Comparison of ENCODE assay signal across 26 cellular contexts in the genomic region with DNA sequence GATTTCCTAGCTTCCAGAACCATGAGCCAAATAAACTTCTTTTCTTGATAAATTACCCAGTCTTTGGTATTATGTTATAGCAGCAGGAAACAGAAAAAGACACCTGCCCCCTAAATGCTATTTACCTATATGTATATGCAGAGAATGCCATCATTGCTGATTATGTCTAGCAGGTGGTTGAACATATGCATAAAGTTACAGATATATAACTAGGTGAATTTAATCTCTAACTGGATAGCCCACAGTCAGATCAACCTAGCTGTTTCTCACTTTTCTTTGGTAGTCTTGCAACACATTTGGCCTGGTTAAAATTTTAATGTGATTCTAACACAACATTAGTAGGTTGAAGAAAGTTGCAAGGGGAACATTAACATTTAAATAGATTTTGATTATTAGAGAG.
"Had no signal": no experiment of that assay in that cellular context is flagged by ENCODE, and none has a peak within 500 bp of the region (broad histone marks: within the 10 kb centered on the region; RNA-seq: fewer than 3 reads in every experiment).

No MANE protein-coding gene starts in this region.

- H3K27ac Mint-ChIP-seq: activated CD8-positive, alpha-beta T cell treated with anti-CD3 and anti-CD28 coated beads, Interleukin-2, amount 10 ng/mL, durations not matched to agents 7 days and 5 days; activated naive CD4-positive, alpha-beta T cell treated with anti-CD3 and anti-CD28 coated beads, Interleukin-2, amount 50 U/mL, for 72 hours; T-helper 1 cell treated with Interleukin-12 subunit alpha and Interleukin-12 subunit beta and Interleukin-4 antibody, amounts not matched to agents 30 μg/mL and 1 μg/mL, for 36 hours; WTC11 had no signal

- H3K4me3 Mint-ChIP-seq: activated CD8-positive, alpha-beta T cell treated with anti-CD3 and anti-CD28 coated beads, Interleukin-2, amount 10 ng/mL, durations not matched to agents 7 days and 5 days; T-helper 1 cell treated with Interleukin-12 subunit alpha and Interleukin-12 subunit beta and Interleukin-4 antibody, amounts not matched to agents 30 μg/mL and 1 μg/mL, for 36 hours; WTC11 had no signal

- DNase-seq: activated CD4-positive, alpha-beta T cell treated with anti-CD3 and anti-CD28 coated beads for 48 hours; activated CD4-positive, alpha-beta T cell treated with anti-CD3 and anti-CD28 coated beads, Interleukin-2, amount 50 U/mL, for 4 hours; activated CD4-positive, CD25-positive, alpha-beta regulatory T cell treated with anti-CD3 and anti-CD28 coated beads, Interleukin-2, amount 50 U/mL, for 72 hours; activated CD8-positive, alpha-beta memory T cell treated with anti-CD3 and anti-CD28 coated beads, Interleukin-2, amount 50 U/mL, for 48 hours; activated CD8-positive, alpha-beta T cell treated with anti-CD3 and anti-CD28 coated beads, Interleukin-2, amount 10 ng/mL, durations not matched to agents 7 days and 5 days; activated T-cell treated with anti-CD3 and anti-CD28 coated beads, Interleukin-2, amount 50 U/mL, for 1 hour; cerebellar nuclear complex; NCI-H1048; NCI-H1417 treated with DMSO at 0.1 percent for 48 hours; NCI-H1694; NCI-H2029; NCI-H2107; NCI-H345; NCI-H510A; NCI-H526 treated with DMSO at 0.1 percent for 48 hours; Peyer's patch; Right ventricle myocardium superior; SJCRH30; SK-N-SH; SW 1271 had no signal

- H3K4me1 ChIP-seq: Peyer's patch, SJCRH30 had no signal

- H3K27ac ChIP-seq: brain microvascular endothelial cell, cardiac muscle cell, Peyer's patch, RWPE1, SJCRH30 had no signal

- H3K36me3 Mint-ChIP-seq: WTC11 had no signal

- H3K27me3 ChIP-seq: brain microvascular endothelial cell, cardiac muscle cell, Peyer's patch, SJCRH30 had no signal

- H3K9me3 ChIP-seq: SK-N-SH had no signal

- ATAC-seq: activated CD8-positive, alpha-beta T cell treated with anti-CD3 and anti-CD28 coated beads, Interleukin-2, amount 10 ng/mL, durations not matched to agents 7 days and 5 days; activated naive CD4-positive, alpha-beta T cell treated with anti-CD3 and anti-CD28 coated beads, Interleukin-2, amount 50 U/mL, for 72 hours; WTC11 had no signal

- H3K36me3 ChIP-seq: brain microvascular endothelial cell, cardiac muscle cell, Peyer's patch, SJCRH30 had no signal

- H3K4me3 ChIP-seq: cardiac muscle cell, Peyer's patch, SJCRH30 had no signal
